Comparison of ENCODE assay signal across 8 cellular contexts in genomic region chr4:2469192-2469984, GRCh38. TPM values are rescaled to one million over a fixed set of nuclear protein-coding genes. Genes with fewer than 3 reads are reported as not detected.
DNase-seq lines count a peak whose midpoint lies in the region; ATAC-seq and TF ChIP-seq lines count a peak whose summit lies in the region.

No MANE protein-coding gene starts in this region.

- in situ Hi-C loops in SK-MEL-5 (cut with HindIII; ENCODE audit: low pct_unique_long_range_greater_than_20kb, low sequenced_read_pairs): no loop called here

- H3K4me3 ChIP-seq in BJ (ENCODE audit: low read depth, low read length): peak overlapping the region; percentile 88
- peak overlapping the region; percentile 78 to 95 (median 89) for H3K4me3 ChIP-seq in skeletal muscle tissue (ENCODE audit: low read length in 3 of 3)

- peaks cover 37% of the 10 kb centered on the region for H3K4me1 Mint-ChIP-seq in activated naive CD8-positive, alpha-beta T cell treated with anti-CD3 and anti-CD28 coated beads for 36 hours

- H3K4me3 Mint-ChIP-seq in activated naive CD8-positive, alpha-beta T cell treated with anti-CD3 and anti-CD28 coated beads for 36 hours: peak overlapping the region; percentile 98

- H3K9ac ChIP-seq in skeletal muscle tissue (ENCODE audit: low read depth in 1 of 3, low read length in 3 of 3): peak overlapping the region; percentile 88 to 96 (median 93)

- no peak for TF ChIP-seq CTCF in BJ (IDR thresholded peaks at IDR 0.05; ENCODE audit: insufficient read depth, low read depth, low read length)

- no peak for DNase-seq in BJ (ENCODE audit: low read depth)
- peak; percentile 20 for DNase-seq in SK-MEL-5 (ENCODE audit: low read depth, low spot score)
- peak; percentile 83 for DNase-seq in activated naive CD8-positive, alpha-beta T cell treated with anti-CD3 and anti-CD28 coated beads for 36 hours
- peak; percentile 59 for DNase-seq in hepatic stellate cell (ENCODE audit: low spot score)
- DNase-seq in cerebellum (ENCODE audit: low spot score): no peak

- peaks cover 2% of the 10 kb centered on the region for H3K27me3 Mint-ChIP-seq in activated naive CD8-positive, alpha-beta T cell treated with anti-CD3 and anti-CD28 coated beads for 36 hours

- H3K36me3 ChIP-seq in BJ (ENCODE audit: control insufficient read depth, insufficient read depth, low read length) (peaks cover 1% of the 10 kb centered on the region; the same call in 1 of the 2 replicates), skeletal muscle tissue (ENCODE audit: control insufficient read depth in 3 of 3, insufficient read depth in 3 of 3, low read length in 3 of 3) (peaks cover 6 to 12% (median 8%) of the 10 kb centered on the region in 3 donors)

- peaks cover 50% of the 10 kb centered on the region for H3K36me3 Mint-ChIP-seq in activated naive CD8-positive, alpha-beta T cell treated with anti-CD3 and anti-CD28 coated beads for 36 hours

- POLR2A ChIA-PET in BJ (lab: Charles Lee): interaction anchor here (0.5 to 0.6 kb wide), 2 partner anchors 19 to 77 kb away, joined by 3 read pairs; no protein-coding TSS in a partner anchor

- peaks cover 18 to 38% (median 19%) of the 10 kb centered on the region in 3 donors for H3K4me1 ChIP-seq in skeletal muscle tissue (ENCODE audit: control insufficient read depth in 3 of 3, insufficient read depth in 3 of 3, low read length in 3 of 3)

- no peaks in the 10 kb centered on the region for H3K9me3 Mint-ChIP-seq in activated naive CD8-positive, alpha-beta T cell treated with anti-CD3 and anti-CD28 coated beads for 36 hours

- H3K27me3 ChIP-seq in BJ (ENCODE audit: control insufficient read depth, insufficient read depth, low read length): no peaks in the 10 kb centered on the region
- H3K27me3 ChIP-seq in skeletal muscle tissue (ENCODE audit: control insufficient read depth in 3 of 3, insufficient read depth in 3 of 3, low read length in 3 of 3): no peaks in the 10 kb centered on the region

- peak overlapping the region; percentile 99 for H3K27ac Mint-ChIP-seq in activated naive CD8-positive, alpha-beta T cell treated with anti-CD3 and anti-CD28 coated beads for 36 hours

- H3K9me3 ChIP-seq in skeletal muscle tissue (ENCODE audit: control insufficient read depth in 3 of 3, low read length in 3 of 3): no peaks in the 10 kb centered on the region

- H3K27ac ChIP-seq in skeletal muscle tissue (ENCODE audit: low read depth, low read length): peak overlapping the region; percentile 91

- CTCF ChIA-PET in BJ (lab: Yijun Ruan, JAX): interaction anchor here (0.6 to 2.2 kb wide), 4 partner anchors 226 to 311 kb away, joined by 3 to 14 read pairs (median 4); no protein-coding TSS in a partner anchor

- ATAC-seq in GM19023 (IDR thresholded peaks at IDR 0.05; ENCODE audit: unreplicated experiment) (peak; percentile 47), HG03159 (IDR thresholded peaks at IDR 0.05; ENCODE audit: unreplicated experiment) (peak; percentile 59)

RNA-seq across cellular contexts. Expression of gene RNF4, which starts 0.5 kb away (rescaled TPM):
- 89.6 and 107 TPM in 2 replicates for polyA plus RNA-seq in BJ (2011; rRNA removed)
- 50.2 and 90.5 TPM in 2 replicates for polyA minus RNA-seq in BJ (2011; rRNA and poly(A)+ RNA removed)
- total RNA-seq in SK-MEL-5 (2014; rRNA removed; shearing (Covaris generic)): 45.0 and 50.1 TPM in 2 replicates
- 63.5 and 72.5 TPM in 2 replicates for polyA plus RNA-seq in SK-MEL-5 (2015; cell fraction: cytosol; rRNA removed)
- polyA plus RNA-seq in SK-MEL-5 (2015; cell fraction: nucleus; rRNA removed): 41.3 and 46.1 TPM in 2 replicates
- total RNA-seq in activated naive CD8-positive, alpha-beta T cell treated with anti-CD3 and anti-CD28 coated beads for 36 hours: 10 to 100 TPM; 93.3 to 94.5 TPM
- total RNA-seq in skeletal muscle tissue (29.2 TPM), cerebellum (45.0 TPM)

RNA-seq across cellular contexts. Expression of gene CFAP99, which starts 50.6 kb away (rescaled TPM):
- not detected in 2 replicates for polyA plus RNA-seq in BJ (2011; rRNA removed)
- polyA minus RNA-seq in BJ (2011; rRNA and poly(A)+ RNA removed): not detected in 2 replicates
- not detected in 2 replicates for total RNA-seq in SK-MEL-5 (2014; rRNA removed; shearing (Covaris generic))
- not detected in 2 replicates for polyA plus RNA-seq in SK-MEL-5 (2015; cell fraction: cytosol; rRNA removed)
- not detected in 2 replicates for polyA plus RNA-seq in SK-MEL-5 (2015; cell fraction: nucleus; rRNA removed)
- total RNA-seq in activated naive CD8-positive, alpha-beta T cell treated with anti-CD3 and anti-CD28 coated beads for 36 hours: not detected
- total RNA-seq in skeletal muscle tissue: not detected
- total RNA-seq in cerebellum: 0.45 TPM

RNA-seq across cellular contexts. Expression of gene ZFYVE28, which starts 50.9 kb away (rescaled TPM):
- polyA plus RNA-seq in BJ (2011; rRNA removed): 3.5 and 4.4 TPM in 2 replicates
- 2.9 and 3.7 TPM in 2 replicates for polyA minus RNA-seq in BJ (2011; rRNA and poly(A)+ RNA removed)
- 2.6 and 3.1 TPM in 2 replicates for total RNA-seq in SK-MEL-5 (2014; rRNA removed; shearing (Covaris generic))
- polyA plus RNA-seq in SK-MEL-5 (2015; cell fraction: cytosol; rRNA removed): 4.8 and 5.4 TPM in 2 replicates
- 12.1 and 24.1 TPM in 2 replicates for polyA plus RNA-seq in SK-MEL-5 (2015; cell fraction: nucleus; rRNA removed)
- total RNA-seq in activated naive CD8-positive, alpha-beta T cell treated with anti-CD3 and anti-CD28 coated beads for 36 hours: 1 to 10 TPM; 3.8 to 4.6 TPM
- total RNA-seq in skeletal muscle tissue (1.0 TPM), cerebellum (5.7 TPM)

Comparison
In these comparisons a context has a peak if more than half of its experiments do, and no peak if none do; other contexts are left out.
1. DNase-seq: peak in SK-MEL-5 (single experiment), activated naive CD8-positive, alpha-beta T cell treated with anti-CD3 and anti-CD28 coated beads for 36 hours (single experiment) and hepatic stellate cell (single experiment); none in BJ (single experiment) and cerebellum (single experiment).